ENCODE assay signal across 8 cellular contexts in genomic region chr3:128054363-128054762, GRCh38. TPM values are rescaled to one million over a fixed set of nuclear protein-coding genes. Genes with fewer than 3 reads are reported as not detected.
A peak's percentile ranks its signal among the peaks of the same experiment; 100 is the strongest.
DNase-seq lines count a peak whose midpoint lies in the region; ATAC-seq and TF ChIP-seq lines count a peak whose summit lies in the region.

No MANE protein-coding gene starts in this region.

- H3K36me3 Mint-ChIP-seq in progenitor cell of endocrine pancreas (ENCODE audit: insufficient read depth) = peaks cover 10% of the 10 kb centered on the region

- no peaks in the 10 kb centered on the region for H3K9me3 Mint-ChIP-seq in progenitor cell of endocrine pancreas (ENCODE audit: low read depth)

- no peak overlapping the region for H3K27ac ChIP-seq in RWPE2 (ENCODE audit: poor library complexity, severe bottlenecking)

- ATAC-seq in RWPE2 (ENCODE audit: low read depth) (peak; percentile 43; the same call in 2 of the 3 replicates), esophagus mucosa (peak; percentile 29), HG03135 (IDR thresholded peaks at IDR 0.05; ENCODE audit: unreplicated experiment) (no peak)

- H3K27me3 Mint-ChIP-seq in progenitor cell of endocrine pancreas = no peaks in the 10 kb centered on the region

- no peaks in the 10 kb centered on the region for H3K9me3 ChIP-seq in RWPE2 (ENCODE audit: severe bottlenecking)

- peaks cover 17% of the 10 kb centered on the region for H3K4me1 ChIP-seq in RWPE2 (ENCODE audit: insufficient read depth, poor library complexity, severe bottlenecking)

- TF ChIP-seq CTCF in GM06990 (IDR thresholded peaks at IDR 0.05; ENCODE audit: insufficient read depth, low read length, poor library complexity, severe bottlenecking) = no peak
- TF ChIP-seq CTCF in RWPE2 (IDR thresholded peaks at IDR 0.05; ENCODE audit: poor library complexity, severe bottlenecking) = no peak
- TF ChIP-seq CTCF in progenitor cell of endocrine pancreas (IDR thresholded peaks at IDR 0.05; ENCODE audit: unreplicated experiment) = no peak

- DNase-seq in GM06990 (ENCODE audit: extremely low read depth, insufficient read length) = no peak
- no peak for DNase-seq in RWPE2 (ENCODE audit: low spot score)
- no peak for DNase-seq in progenitor cell of endocrine pancreas (ENCODE audit: low spot score, unreplicated experiment)
- DNase-seq in NCI-H2171 (lab: John Stamatoyannopoulos, UW) = no peak
- DNase-seq in NOMO-1 treated with dmso at 0.1 percent for 144 hours (lab: John Stamatoyannopoulos, UW; ENCODE audit: unreplicated experiment) = no peak
- DNase-seq in stimulated activated CD4-positive, alpha-beta T cell treated with anti-CD3 and anti-CD28 coated beads, Interleukin-15, amount 100 ng/mL, for 24 hours = no peak

- H3K27ac Mint-ChIP-seq in progenitor cell of endocrine pancreas = peak overlapping the region; percentile 11

- H3K4me3 Mint-ChIP-seq in progenitor cell of endocrine pancreas (ENCODE audit: low read depth) = peak overlapping the region; percentile 88

- H3K4me3 ChIP-seq in GM06990 (replicated peaks; ENCODE audit: low read depth, low read length) (peak overlapping the region; percentile 99), RWPE2 (ENCODE audit: severe bottlenecking) (peak overlapping the region; percentile 96)

- peaks cover 19% of the 10 kb centered on the region for H3K36me3 ChIP-seq in GM06990 (ENCODE audit: control insufficient read depth, insufficient read depth, low read length)
- H3K36me3 ChIP-seq in RWPE2 (ENCODE audit: low read depth) = peaks cover 69% of the 10 kb centered on the region

- H3K27me3 ChIP-seq in GM06990 (replicated peaks; ENCODE audit: control insufficient read depth, insufficient read depth, low read length) (no peaks in the 10 kb centered on the region), RWPE2 (ENCODE audit: insufficient read depth, poor library complexity, severe bottlenecking) (no peaks in the 10 kb centered on the region)

- H3K4me1 Mint-ChIP-seq in progenitor cell of endocrine pancreas (ENCODE audit: low read depth) = peaks cover 29% of the 10 kb centered on the region

RNA-seq across cellular contexts. Expression of gene SEC61A1, which starts 2.1 kb away (rescaled TPM):
- total RNA-seq in esophagus mucosa = 117 TPM
- 171 and 176 TPM in 2 replicates for total RNA-seq in progenitor cell of endocrine pancreas
